Comparison of ENCODE assay signal across 8 cellular contexts in genomic region chr22:50474711-50475651, GRCh38. TPM values are rescaled to one million over a fixed set of nuclear protein-coding genes. Genes with fewer than 3 reads are reported as not detected.
DNase-seq lines count a peak whose midpoint lies in the region; ATAC-seq and TF ChIP-seq lines count a peak whose summit lies in the region.

SBF1 (minus strand) TSS chr22:50475035; CDS start chr22:50474840, 195 bp downstream.

- DNase-seq in DMS53 treated with DMSO at 0.1 percent for 48 hours (lab: John Stamatoyannopoulos, UW; ENCODE audit: unreplicated experiment): peak; percentile 56
- DNase-seq in Kasumi-1 (lab: John Stamatoyannopoulos, UW): peak; percentile 54 to 72
- peak; percentile 83 to 90 for DNase-seq in SJSA1 (ENCODE audit: low read depth in 1 of 2, low spot score in 2 of 2)
- DNase-seq in activated naive CD4-positive, alpha-beta T cell (lab: John Stamatoyannopoulos, UW): peak; percentile 65 to 89 (median 74)
- peak; percentile 87 to 97 for DNase-seq in foreskin fibroblast

- H3K4me1 Mint-ChIP-seq in stimulated activated naive CD8-positive, alpha-beta T cell treated with anti-CD3 and anti-CD28 coated beads, Interleukin-15, Interleukin-2, amounts not matched to agents 100 ng/mL and 50 ng/mL, for 24 hours (ENCODE audit: low read depth): peaks cover 43% of the 10 kb centered on the region

- H3K4me3 ChIP-seq in SJSA1 (peak within 1 kb of the TSS; percentile 94), foreskin fibroblast (ENCODE audit: low read depth in 1 of 2, low read length in 2 of 2) (peak within 1 kb of the TSS; percentile 64 to 67), neural cell (ENCODE audit: low read length) (peak within 1 kb of the TSS; percentile 93)

- H3K9ac ChIP-seq in neural cell (ENCODE audit: low read length): peak within 1 kb of the TSS; percentile 84

- H3K9me2 ChIP-seq in neural cell (ENCODE audit: insufficient read depth, low read length): no peaks in the 10 kb centered on the region

- H3K9me3 Mint-ChIP-seq in stimulated activated naive CD8-positive, alpha-beta T cell treated with anti-CD3 and anti-CD28 coated beads, Interleukin-15, Interleukin-2, amounts not matched to agents 100 ng/mL and 50 ng/mL, for 24 hours: no peaks in the 10 kb centered on the region

- peaks cover 31% of the 10 kb centered on the region for H4K20me1 ChIP-seq in neural cell (ENCODE audit: insufficient read depth)

- H3K4me1 ChIP-seq in SJSA1 (replicated peaks): peaks cover 28% of the 10 kb centered on the region

- peak within 1 kb of the TSS; percentile 93 for H3K4me3 Mint-ChIP-seq in stimulated activated naive CD8-positive, alpha-beta T cell treated with anti-CD3 and anti-CD28 coated beads, Interleukin-15, Interleukin-2, amounts not matched to agents 100 ng/mL and 50 ng/mL, for 24 hours

- H3K27ac ChIP-seq in SJSA1: peak within 1 kb of the TSS; percentile 42
- H3K27ac ChIP-seq in neural cell (ENCODE audit: low read length): peak within 1 kb of the TSS; percentile 61

- peak within 1 kb of the TSS; percentile 86 for H3K4me2 ChIP-seq in neural cell (ENCODE audit: low read length)

- peak; percentile 57 for ATAC-seq in GM21786 (IDR thresholded peaks at IDR 0.05; ENCODE audit: unreplicated experiment)

- peaks cover 5% of the 10 kb centered on the region for H3K27me3 Mint-ChIP-seq in stimulated activated naive CD8-positive, alpha-beta T cell treated with anti-CD3 and anti-CD28 coated beads, Interleukin-15, Interleukin-2, amounts not matched to agents 100 ng/mL and 50 ng/mL, for 24 hours

- H3K36me3 Mint-ChIP-seq in stimulated activated naive CD8-positive, alpha-beta T cell treated with anti-CD3 and anti-CD28 coated beads, Interleukin-15, Interleukin-2, amounts not matched to agents 100 ng/mL and 50 ng/mL, for 24 hours (ENCODE audit: low read depth): no peaks in the 10 kb centered on the region

- TF ChIP-seq CTCF in foreskin fibroblast (IDR thresholded peaks at IDR 0.05; ENCODE audit: low read depth, low read length) (no peak), neural cell (IDR thresholded peaks at IDR 0.05; ENCODE audit: poor library complexity, severe bottlenecking) (no peak)

- TF ChIP-seq EP300 in neural cell (conservative IDR thresholded peaks at IDR 0.05; ENCODE audit: poor library complexity, severe bottlenecking): peak; percentile 17

- peak within 1 kb of the TSS; percentile 85 for H3K27ac Mint-ChIP-seq in stimulated activated naive CD8-positive, alpha-beta T cell treated with anti-CD3 and anti-CD28 coated beads, Interleukin-15, Interleukin-2, amounts not matched to agents 100 ng/mL and 50 ng/mL, for 24 hours

- no peaks in the 10 kb centered on the region for H3F3A ChIP-seq in neural cell (ENCODE audit: insufficient read depth, low read length, poor library complexity, severe bottlenecking)

- peak within 1 kb of the TSS; percentile 79 for H2AFZ ChIP-seq in neural cell (ENCODE audit: low read depth, low read length)

- peaks cover 38% of the 10 kb centered on the region for H3K79me2 ChIP-seq in neural cell (replicated peaks; ENCODE audit: insufficient read depth, low read length)

- peaks cover 31% of the 10 kb centered on the region for H3K36me3 ChIP-seq in SJSA1
- no peaks in the 10 kb centered on the region for H3K36me3 ChIP-seq in neural cell (ENCODE audit: insufficient read depth, low read length)

- no peak for TF ChIP-seq RAD21 in neural cell (conservative IDR thresholded peaks at IDR 0.05)

- H3K27me3 ChIP-seq in SJSA1 (replicated peaks) (peaks cover 10% of the 10 kb centered on the region), neural cell (ENCODE audit: insufficient read depth, low read depth, low read length) (peaks cover 4% of the 10 kb centered on the region)

- H3K9me3 ChIP-seq in SJSA1 (replicated peaks): no peaks in the 10 kb centered on the region
- H3K9me3 ChIP-seq in neural cell (ENCODE audit: low read length): no peaks in the 10 kb centered on the region

TF ChIP-seq in neural cell, 6 proteins besides CTCF, POLR2A, EP300 and RAD21:
- peak; percentile 67 for TF ChIP-seq POLR2AphosphoS5 (IDR thresholded peaks at IDR 0.05)
- peak; percentile 32 for TF ChIP-seq MXI1 (conservative IDR thresholded peaks at IDR 0.05; ENCODE audit: poor library complexity, severe bottlenecking)
- no peak for TF ChIP-seq SMC3 (conservative IDR thresholded peaks at IDR 0.05; ENCODE audit: poor library complexity)
- TF ChIP-seq TAF1 (IDR thresholded peaks at IDR 0.05; ENCODE audit: low read depth): peak; percentile 54
TF ChIP-seq in neural cell: peak in this region for 3.

RNA-seq across cellular contexts. Expression of gene SBF1, which starts in this region (rescaled TPM):
- 77.0 and 87.9 TPM in 2 replicates for total RNA-seq in SJSA1 (2014; rRNA removed; shearing (Covaris generic))
- polyA plus RNA-seq in neural cell: 58.9 and 90.1 TPM in 2 replicates
- 140 and 167 TPM in 2 replicates for polyA minus RNA-seq in neural cell

Comparison
In these comparisons a context has a peak if more than half of its experiments do, and no peak if none do; other contexts are left out.
1. Peak in every context shown above with its lines: DNase-seq, ATAC-seq, H3K4me3 ChIP-seq and H3K27ac ChIP-seq.